Comparison of ENCODE assay signal across 9 cellular contexts in the genomic region with DNA sequence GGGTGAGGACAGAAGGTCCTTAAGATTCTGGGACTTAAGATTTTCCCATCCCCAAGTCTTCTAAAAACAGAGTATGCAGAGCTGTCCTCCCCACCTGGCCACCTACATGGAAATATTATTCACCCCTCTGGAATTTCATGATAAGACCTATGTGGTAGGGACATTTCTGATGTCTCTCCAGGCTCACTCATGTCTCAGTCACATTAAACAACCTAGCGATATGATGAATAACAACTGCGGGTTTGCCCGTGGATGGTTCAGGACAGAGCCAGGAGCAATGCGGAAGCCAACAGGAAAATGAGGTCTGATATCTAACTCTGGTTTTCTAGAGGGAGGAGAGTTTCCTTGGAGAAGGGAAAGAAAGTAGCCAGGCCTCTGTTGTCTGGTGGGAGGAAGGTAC. TPM values are rescaled to one million over a fixed set of nuclear protein-coding genes. Genes with fewer than 3 reads are reported as not detected.
"Had no signal": no experiment of that assay in that cellular context is flagged by ENCODE, and none has a peak within 500 bp of the region (broad histone marks: within the 10 kb centered on the region; RNA-seq: fewer than 3 reads in every experiment).

No MANE protein-coding gene starts in this region.

- H3K4me3 Mint-ChIP-seq: HFFc6 had no signal

- H3K27ac Mint-ChIP-seq: HFFc6 had no signal

- H3K9me3 ChIP-seq: HAP-1 had no signal

- DNase-seq: GM23248, GOT3, H7, HFFc6, IMR-90 had no signal

- H3K9ac ChIP-seq: GM23248 had no signal

- H3K36me3 ChIP-seq: HAP-1 had no signal

- H3K4me3 ChIP-seq: GM23248, HAP-1 had no signal

- H3K27ac ChIP-seq: GM23248, HL-60 had no signal

- H3K4me1 ChIP-seq: HAP-1 had no signal

- H2AFZ ChIP-seq: GM23248 had no signal

- ATAC-seq: HCT116 had no signal

RNA-seq across cellular contexts. Expression of gene TEX13A, which starts 47.4 kb away (rescaled TPM):
- total RNA-seq: GM23248, H4, H7, HFFc6, IMR-90 had no signal
- polyA plus RNA-seq: GM23248, IMR-90 had no signal
